In genomic region chr10:12196531-12197211, GRCh38 we compare ENCODE assay signal across 1 cellular context.
TF ChIP-seq lines count a peak whose summit lies in the region.

No MANE protein-coding gene starts in this region.

TF ChIP-seq in K562, 482 proteins besides CTCF, POLR2A, EP300 and RAD21 (continued from another document):
- TF ChIP-seq ZNF318 (IDR thresholded peaks at IDR 0.05; ENCODE audit: borderline replicate concordance in 1 of 2, low read depth in 1 of 2) (0 out of 4 replicates have a peak, but pooled peaks of 1 of the 2 experiments have one; percentile 34), MEIS2 (IDR thresholded peaks at IDR 0.05; ENCODE audit: partially characterized antibody) (peak; percentile 3), ZNF224 (CRISPR knock-in tag; IDR thresholded peaks at IDR 0.05) (no peak), ZHX1 (conservative IDR thresholded peaks at IDR 0.05; ENCODE audit: low read length) (no peak), LARP7 (IDR thresholded peaks at IDR 0.05) (peak; percentile 4; the same call in 1 of the 2 replicates), GTF2A2 (tag; IDR thresholded peaks at IDR 0.05) (no peak)
